ENCODE assay signal across 7 cellular contexts in genomic region chr1:115642168-115643072, GRCh38. TPM values are rescaled to one million over a fixed set of nuclear protein-coding genes. Genes with fewer than 3 reads are reported as not detected.
A peak's percentile ranks its signal among the peaks of the same experiment; 100 is the strongest.
DNase-seq lines count a peak whose midpoint lies in the region; ATAC-seq and TF ChIP-seq lines count a peak whose summit lies in the region.

No MANE protein-coding gene starts in this region.

- WGBS in body of pancreas, 2 donors, result 0 to 1% methylated on average over 34 to 71 of the region's 78 CpGs

- peak overlapping the region; percentile 81 for H3K4me3 ChIP-seq in GM06990 (replicated peaks; ENCODE audit: low read depth, low read length)
- H3K4me3 ChIP-seq in Panc1 (ENCODE audit: low read depth in 2 of 2, low read length in 2 of 2), result peak overlapping the region; percentile 67 to 79
- peak overlapping the region; percentile 25 to 70 for H3K4me3 ChIP-seq in body of pancreas

- POLR2A ChIA-PET in Panc1 (lab: Charles Lee), result no interaction called here

- H3K36me3 ChIP-seq in GM06990 (ENCODE audit: control insufficient read depth, insufficient read depth, low read length) (no peaks in the 10 kb centered on the region), Panc1 (ENCODE audit: control insufficient read depth, insufficient read depth, low read length) (no peaks in the 10 kb centered on the region), body of pancreas (replicated peaks in 1 of 2; ENCODE audit: insufficient read depth in 1 of 2, low read depth in 2 of 2) (no peaks in the 10 kb centered on the region)

- H3K9me3 ChIP-seq in Panc1 (ENCODE audit: control insufficient read depth, insufficient read depth, low read depth, low read length) (no peaks in the 10 kb centered on the region), body of pancreas (no peaks in the 10 kb centered on the region)

- intact Hi-C loops in Panc1 (cut with micrococcal nuclease; ENCODE audit: unreplicated experiment) (no loop called here), body of pancreas (cut with DNase I) (no loop called here)

- DNase-seq in GM06990 (ENCODE audit: extremely low read depth, insufficient read length) (peak; percentile 83), Panc1 (ENCODE audit: low read depth, low spot score) (no peak), body of pancreas (peak; percentile 51 to 73 (median 61)), iris pigment epithelial cell (ENCODE audit: low read depth) (peak; percentile 56)
- peak; percentile 10 to 19 for DNase-seq in stimulated activated CD4-positive, alpha-beta T cell treated with anti-CD3 and anti-CD28 coated beads, Interleukin-2, amount 100 ng/mL, for 48 hours

- TF ChIP-seq POLR2A in body of pancreas (IDR thresholded peaks at IDR 0.05), result peak in 1 of 3 donors; percentile 17

- BruUV-seq in Panc1 (replicated peaks; lab: Mats Ljungman, UMichigan), result no TSS peak

- H3K27me3 ChIP-seq in GM06990 (replicated peaks; ENCODE audit: control insufficient read depth, insufficient read depth, low read length) (no peaks in the 10 kb centered on the region), Panc1 (ENCODE audit: control insufficient read depth, insufficient read depth, low read length) (no peaks in the 10 kb centered on the region), body of pancreas (no peaks in the 10 kb centered on the region)

- TF ChIP-seq CTCF in GM06990 (IDR thresholded peaks at IDR 0.05; ENCODE audit: insufficient read depth, low read length, poor library complexity, severe bottlenecking) (no peak), Panc1 (IDR thresholded peaks at IDR 0.05) (peak; percentile 6; the same call in 1 of the 2 replicates), body of pancreas (IDR thresholded peaks at IDR 0.05) (peak in 3 of 7 experiments; percentile 25 to 33 (median 26))

- in situ Hi-C loops in Panc1 (cut with HindIII; ENCODE audit: low pct_unique_long_range_greater_than_20kb, low sequenced_read_pairs), result no loop called here

- ATAC-seq in GM21381 (IDR thresholded peaks at IDR 0.05; ENCODE audit: unreplicated experiment) (peak; percentile 66), HG03565 (IDR thresholded peaks at IDR 0.05; ENCODE audit: unreplicated experiment) (peak; percentile 42), Panc1 (peak; percentile 73), body of pancreas (peak; percentile 54)

- H3K4me1 ChIP-seq in Panc1 (ENCODE audit: control insufficient read depth, insufficient read depth, low read length), result peaks cover 12% of the 10 kb centered on the region
- H3K4me1 ChIP-seq in body of pancreas, result peaks cover 36% of the 10 kb centered on the region

- CTCF ChIA-PET in Panc1 (lab: Charles Lee), result interaction anchor here (0.6 kb wide), 1 partner anchor 68 kb away, joined by 4 read pairs; no protein-coding TSS in a partner anchor

- H3K27ac ChIP-seq in Panc1 (ENCODE audit: low read length) (peak overlapping the region; percentile 69), body of pancreas (peak overlapping the region; percentile 39 to 79 (median 66))

RNA-seq across cellular contexts. Expression of gene VANGL1, which starts 0.7 kb away (rescaled TPM):
- 22.7 TPM for total RNA-seq in Panc1 (2021; ENCODE audit: unreplicated experiment)
- 18.2 TPM for polyA plus RNA-seq in Panc1 (2012; ENCODE audit: insufficient read length)
- 1 to 10 TPM; 2.6 to 3.9 TPM for total RNA-seq in body of pancreas
